10 cellular contexts compared by ENCODE assay signal in the genomic region with DNA sequence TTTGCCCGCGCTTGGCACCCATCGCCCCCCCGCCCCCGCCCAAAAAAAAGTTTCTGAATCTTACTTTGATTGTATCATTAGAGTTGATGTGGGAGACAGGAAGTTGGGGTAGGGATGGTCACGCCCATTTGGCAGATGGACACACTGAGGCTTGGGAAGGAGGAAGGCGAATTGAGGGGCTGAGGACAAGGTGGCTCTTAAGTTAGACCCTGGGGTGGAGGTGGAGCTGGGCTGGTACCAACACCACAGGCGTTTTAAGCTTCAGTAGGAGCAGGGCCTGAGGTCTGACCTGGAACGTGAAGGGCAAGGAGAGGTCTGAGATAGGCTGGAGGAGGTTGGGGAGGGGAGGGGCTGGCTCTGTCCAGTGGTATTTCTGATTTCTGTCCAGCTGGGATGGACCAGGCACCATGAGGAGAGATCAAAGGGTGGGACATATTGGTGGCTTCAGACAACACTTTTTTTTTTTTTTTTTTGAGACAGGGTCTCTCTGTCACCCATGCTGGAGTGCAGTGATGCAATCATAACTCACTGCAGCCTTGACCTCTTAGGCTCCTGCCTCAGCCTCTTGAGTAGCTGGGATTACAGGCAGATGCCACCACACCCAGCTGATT. TPM values are rescaled to one million over a fixed set of nuclear protein-coding genes. Genes with fewer than 3 reads are reported as not detected.
A peak's percentile ranks its signal among the peaks of the same experiment; 100 is the strongest.
DNase-seq lines count a peak whose midpoint lies in the region; ATAC-seq lines count a peak whose summit lies in the region.
"Had no signal": no experiment of that assay in that cellular context is flagged by ENCODE, and none has a peak within 500 bp of the region (broad histone marks: within the 10 kb centered on the region; RNA-seq: fewer than 3 reads in every experiment).

No MANE protein-coding gene starts in this region.

- no peaks in the 10 kb centered on the region for H3K27me3 Mint-ChIP-seq in stimulated activated naive CD8-positive, alpha-beta T cell treated with anti-CD3 and anti-CD28 coated beads, Interleukin-15, Interleukin-2, amounts not matched to agents 100 ng/mL and 50 ng/mL, for 24 hours
- no peaks in the 10 kb centered on the region for H3K27me3 Mint-ChIP-seq in activated naive CD8-positive, alpha-beta T cell treated with anti-CD3 and anti-CD28 coated beads, Interleukin-2, amount 50 U/mL, for 24 hours

- peak overlapping the region; percentile 28 for H3K4me3 Mint-ChIP-seq in stimulated activated naive CD8-positive, alpha-beta T cell treated with anti-CD3 and anti-CD28 coated beads, Interleukin-15, Interleukin-2, amounts not matched to agents 100 ng/mL and 50 ng/mL, for 24 hours
- H3K4me3 Mint-ChIP-seq in activated naive CD8-positive, alpha-beta T cell treated with anti-CD3 and anti-CD28 coated beads, Interleukin-2, amount 50 U/mL, for 24 hours, result peak overlapping the region; percentile 33

- H3K4me1 ChIP-seq in mesodermal cell (ENCODE audit: control insufficient read depth, insufficient read depth, low read length, poor library complexity, severe bottlenecking), result peaks cover 18% of the 10 kb centered on the region

- no peak for DNase-seq in stimulated activated naive CD8-positive, alpha-beta T cell treated with anti-CD3 and anti-CD28 coated beads, Interleukin-15, Interleukin-2, amounts not matched to agents 100 U/mL and 50 U/mL, for 24 hours
- no peak for DNase-seq in activated naive CD8-positive, alpha-beta T cell treated with anti-CD3 and anti-CD28 coated beads, Interleukin-2, amount 50 U/mL, for 24 hours
- DNase-seq in amygdala (lab: John Stamatoyannopoulos, UW) (no peak), AG20443 (ENCODE audit: low spot score) (no peak)
- DNase-seq: SIG-M5; stimulated activated CD4-positive, alpha-beta T cell treated with anti-CD3 and anti-CD28 coated beads, Interleukin-12 subunit alpha, Interleukin-12 subunit beta, amount 100 ng/mL, for 4 hours had no signal

- no peak for ATAC-seq in stimulated activated naive CD8-positive, alpha-beta T cell treated with anti-CD3 and anti-CD28 coated beads, Interleukin-15, Interleukin-2, amounts not matched to agents 100 U/mL and 50 U/mL, for 24 hours
- no peak for ATAC-seq in activated naive CD8-positive, alpha-beta T cell treated with anti-CD3 and anti-CD28 coated beads, Interleukin-2, amount 50 U/mL, for 24 hours
- ATAC-seq in GM21619 (IDR thresholded peaks at IDR 0.05; ENCODE audit: unreplicated experiment) (no peak), HG03342 (IDR thresholded peaks at IDR 0.05; ENCODE audit: unreplicated experiment) (no peak)

- H3K36me3 Mint-ChIP-seq in stimulated activated naive CD8-positive, alpha-beta T cell treated with anti-CD3 and anti-CD28 coated beads, Interleukin-15, Interleukin-2, amounts not matched to agents 100 ng/mL and 50 ng/mL, for 24 hours (ENCODE audit: low read depth), result no peaks in the 10 kb centered on the region
- no peaks in the 10 kb centered on the region for H3K36me3 Mint-ChIP-seq in activated naive CD8-positive, alpha-beta T cell treated with anti-CD3 and anti-CD28 coated beads, Interleukin-2, amount 50 U/mL, for 24 hours (ENCODE audit: low read depth)

- peak overlapping the region; percentile 53 for H3K4me3 ChIP-seq in mesodermal cell (ENCODE audit: extremely low read depth, insufficient read depth, low read length, poor library complexity, severe bottlenecking)

- H3K27ac ChIP-seq in mesodermal cell (ENCODE audit: low read depth, low read length, severe bottlenecking), result no peak overlapping the region

- peaks cover 46% of the 10 kb centered on the region for H3K4me1 Mint-ChIP-seq in stimulated activated naive CD8-positive, alpha-beta T cell treated with anti-CD3 and anti-CD28 coated beads, Interleukin-15, Interleukin-2, amounts not matched to agents 100 ng/mL and 50 ng/mL, for 24 hours (ENCODE audit: low read depth)
- peaks cover 40% of the 10 kb centered on the region for H3K4me1 Mint-ChIP-seq in activated naive CD8-positive, alpha-beta T cell treated with anti-CD3 and anti-CD28 coated beads, Interleukin-2, amount 50 U/mL, for 24 hours

- no peaks in the 10 kb centered on the region for H3K9me3 ChIP-seq in mesodermal cell (ENCODE audit: control insufficient read depth, low read length)

- no peaks in the 10 kb centered on the region for H3K9me3 Mint-ChIP-seq in stimulated activated naive CD8-positive, alpha-beta T cell treated with anti-CD3 and anti-CD28 coated beads, Interleukin-15, Interleukin-2, amounts not matched to agents 100 ng/mL and 50 ng/mL, for 24 hours
- no peaks in the 10 kb centered on the region for H3K9me3 Mint-ChIP-seq in activated naive CD8-positive, alpha-beta T cell treated with anti-CD3 and anti-CD28 coated beads, Interleukin-2, amount 50 U/mL, for 24 hours

- H3K27ac Mint-ChIP-seq in stimulated activated naive CD8-positive, alpha-beta T cell treated with anti-CD3 and anti-CD28 coated beads, Interleukin-15, Interleukin-2, amounts not matched to agents 100 ng/mL and 50 ng/mL, for 24 hours, result peak overlapping the region; percentile 12
- H3K27ac Mint-ChIP-seq in activated naive CD8-positive, alpha-beta T cell treated with anti-CD3 and anti-CD28 coated beads, Interleukin-2, amount 50 U/mL, for 24 hours, result no peak overlapping the region

- WGBS in mesodermal cell (ENCODE audit: insufficient coverage in 2 of 2), 2 experiments, result 70 to 71% methylated on average over 3 to 4 of the region's 9 CpGs

- H3K36me3 ChIP-seq in mesodermal cell (ENCODE audit: control insufficient read depth, insufficient read depth, low read length), result no peaks in the 10 kb centered on the region

RNA-seq across cellular contexts. Expression of a gene that starts 0.8 kb away (rescaled TPM):
- polyA plus RNA-seq in mesodermal cell (2013, experiment 1 of 2), result 4.0 TPM
- polyA plus RNA-seq in mesodermal cell (2013, experiment 2 of 2), result 3.1 TPM

RNA-seq across cellular contexts. Expression of a gene that starts 33.2 kb away (rescaled TPM):
- polyA plus RNA-seq in mesodermal cell (2013, experiment 1 of 2), result 41.5 TPM
- polyA plus RNA-seq in mesodermal cell (2013, experiment 2 of 2), result 36.3 TPM

RNA-seq across cellular contexts. Expression of a gene that starts 34.9 kb away (rescaled TPM):
- 50.2 TPM for polyA plus RNA-seq in mesodermal cell (2013, experiment 1 of 2)
- polyA plus RNA-seq in mesodermal cell (2013, experiment 2 of 2), result 42.8 TPM

RNA-seq across cellular contexts. Expression of a gene that starts 42.2 kb away (rescaled TPM):
- polyA plus RNA-seq in mesodermal cell (2013, experiment 1 of 2), result 43.9 TPM
- polyA plus RNA-seq in mesodermal cell (2013, experiment 2 of 2), result 33.9 TPM
